In the genomic region with DNA sequence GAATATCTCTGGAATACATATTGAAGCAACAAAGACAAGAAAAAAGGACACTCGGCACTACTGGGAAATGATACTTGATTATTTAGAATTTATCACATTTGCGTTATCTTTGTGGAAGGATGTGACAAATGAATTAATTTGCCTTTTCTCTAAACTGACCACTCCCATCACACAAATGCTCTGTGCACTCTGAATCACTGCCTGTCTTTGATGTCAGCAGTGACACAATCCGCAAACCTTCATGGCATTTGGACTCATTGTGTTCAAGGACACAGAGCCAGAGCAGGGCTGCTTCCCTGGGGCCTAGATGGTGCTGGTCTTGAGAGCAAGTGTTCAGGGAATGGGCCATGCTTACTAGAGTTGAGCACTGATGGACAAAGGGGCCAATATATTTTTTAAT, we compare ENCODE assay signal across 1 cellular context.
TF ChIP-seq lines count a peak whose summit lies in the region.

No MANE protein-coding gene starts in this region.

TF ChIP-seq in HCT116, 20 proteins besides CTCF, POLR2A, EP300 and RAD21 (continued from another document):
- TF ChIP-seq JUND (IDR thresholded peaks at IDR 0.05), result peak; percentile 23; the same call in 1 of the 2 replicates
- TF ChIP-seq SP1 (IDR thresholded peaks at IDR 0.05; ENCODE audit: low read depth), result peak; percentile 23; the same call in 1 of the 2 replicates
